ENCODE assay signal across 8 cellular contexts in the genomic region with DNA sequence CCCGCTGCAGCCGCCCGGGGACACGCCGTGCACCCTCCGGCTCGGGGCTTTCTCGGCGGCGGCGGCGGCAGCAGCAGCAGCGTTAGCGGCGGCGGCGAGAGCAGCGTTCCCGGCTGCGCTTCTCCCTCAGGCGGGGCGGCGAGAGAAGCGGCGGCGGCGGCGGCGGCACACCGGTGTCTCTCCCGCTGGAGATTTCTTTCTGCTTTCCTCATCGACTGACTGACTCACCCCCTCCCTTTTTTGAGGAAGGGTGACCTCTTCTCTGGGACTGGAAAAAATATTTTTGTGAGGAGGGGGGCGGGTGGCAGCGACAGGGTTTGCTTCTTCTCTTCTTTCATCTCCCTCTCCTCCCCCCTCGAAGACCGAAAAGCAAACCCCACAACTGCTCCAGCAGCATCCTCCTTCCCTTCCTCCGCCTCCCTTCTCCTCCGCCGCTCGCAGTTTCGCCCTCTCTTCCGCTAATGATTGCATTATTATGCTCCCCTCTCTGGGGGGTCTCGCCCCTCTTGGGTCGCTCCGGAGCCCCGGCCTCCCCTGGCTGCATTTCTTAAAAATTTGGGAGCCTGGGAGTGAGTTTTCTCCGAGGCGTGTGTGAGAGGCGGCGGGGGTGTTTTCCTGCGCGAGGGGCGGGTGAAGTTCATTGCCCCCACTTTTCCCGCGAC. TPM values are rescaled to one million over a fixed set of nuclear protein-coding genes. Genes with fewer than 3 reads are reported as not detected.
A peak's percentile ranks its signal among the peaks of the same experiment; 100 is the strongest.
DNase-seq lines count a peak whose midpoint lies in the region; ATAC-seq, FAIRE-seq and TF ChIP-seq lines count a peak whose summit lies in the region.

No MANE protein-coding gene starts in this region.

- 0 to 1% methylated on average over 29 to 55 of the region's 55 CpGs for WGBS in pancreas, 2 donors

- peaks cover 50% of the 10 kb centered on the region for H3K4me1 ChIP-seq in DND-41 (ENCODE audit: insufficient read depth, low read length)
- peaks cover 11% of the 10 kb centered on the region for H3K4me1 ChIP-seq in HUES48 (ENCODE audit: control insufficient read depth, insufficient read depth, low read length)
- H3K4me1 ChIP-seq in pancreas = peaks cover 0 to 3% (median 0%) of the 10 kb centered on the region in 3 donors

- H4K20me1 ChIP-seq in DND-41 (ENCODE audit: insufficient read depth, low read length) = peaks cover 36% of the 10 kb centered on the region

- H3K9ac ChIP-seq in DND-41 (ENCODE audit: low read depth, low read length) (peak overlapping the region; percentile 76), HUES48 (ENCODE audit: low read depth, low read length) (no peak overlapping the region)

- H3K27me3 ChIP-seq in DND-41 (ENCODE audit: insufficient read depth, low read length, poor library complexity) = no peaks in the 10 kb centered on the region
- peaks cover 80% of the 10 kb centered on the region for H3K27me3 ChIP-seq in HUES48 (ENCODE audit: control insufficient read depth, insufficient read depth, low read length)
- H3K27me3 ChIP-seq in pancreas = no peaks in the 10 kb centered on the region

- DNase-seq in DND-41 = peak; percentile 70
- DNase-seq in foreskin melanocyte = peak; percentile 35
- DNase-seq in pancreas = peak in 4 of 6 donors; percentile 17 to 61 (median 36)
- no peak for DNase-seq in NCI-H2081 treated with DMSO at 0.1 percent for 48 hours (lab: John Stamatoyannopoulos, UW)
- no peak for DNase-seq in HuH-7.5 (ENCODE audit: low spot score)

- TF ChIP-seq CTCF in DND-41 (IDR thresholded peaks at IDR 0.05; ENCODE audit: borderline replicate concordance, extremely low read depth, low read length, poor library complexity, severe bottlenecking) (no peak), WI38 (IDR thresholded peaks at IDR 0.05; ENCODE audit: low read depth, low read length) (no peak), pancreas (IDR thresholded peaks at IDR 0.05) (no peak)

- H3K79me2 ChIP-seq in DND-41 (ENCODE audit: insufficient read depth, low read length) = peaks cover 50% of the 10 kb centered on the region

- peak overlapping the region; percentile 81 for H2AFZ ChIP-seq in DND-41 (ENCODE audit: low read depth, low read length)

- no peak for FAIRE-seq in pancreas (lab: Jason Lieb, UNC)

- H3K36me3 ChIP-seq in DND-41 (ENCODE audit: insufficient read depth, low read length) (no peaks in the 10 kb centered on the region), HUES48 (ENCODE audit: control insufficient read depth, insufficient read depth, low read length) (no peaks in the 10 kb centered on the region), pancreas (no peaks in the 10 kb centered on the region)

- intact Hi-C loops in pancreas (cut with DNase I) = no loop called here

- H3K9me3 ChIP-seq in DND-41 (ENCODE audit: insufficient read depth, low read length, severe bottlenecking) = no peaks in the 10 kb centered on the region
- H3K9me3 ChIP-seq in HUES48 (ENCODE audit: control insufficient read depth, insufficient read depth, low read length) = no peaks in the 10 kb centered on the region
- no peaks in the 10 kb centered on the region for H3K9me3 ChIP-seq in pancreas

- peak overlapping the region; percentile 91 to 97 for H3K4me3 ChIP-seq in DND-41 (ENCODE audit: low read depth in 1 of 2, low read length in 2 of 2)
- H3K4me3 ChIP-seq in HUES48 (ENCODE audit: low read depth, low read length) = peak overlapping the region; percentile 85
- H3K4me3 ChIP-seq in WI38 (ENCODE audit: low read depth, low read length) = peak overlapping the region; percentile 62
- H3K4me3 ChIP-seq in pancreas = peak overlapping the region; percentile 49 to 67 (median 58)

- H3K27ac ChIP-seq in DND-41 (ENCODE audit: low read length) = peak overlapping the region; percentile 81
- H3K27ac ChIP-seq in HUES48 (ENCODE audit: low read depth, low read length) = peak overlapping the region; percentile 75
- H3K27ac ChIP-seq in pancreas = peak overlapping the region in 1 of 4 donors; percentile 28

- ATAC-seq in DND-41 (ENCODE audit: insufficient read depth, low read depth) = peak; percentile 45
- ATAC-seq in pancreas = peak in 2 of 4 donors; percentile 2 to 7
- ATAC-seq in HG02840 (IDR thresholded peaks at IDR 0.05; ENCODE audit: low FRiP score, unreplicated experiment) = no peak

- H3K4me2 ChIP-seq in DND-41 (ENCODE audit: insufficient read depth, low read length) = peak overlapping the region; percentile 95

RNA-seq across cellular contexts. Expression of gene AUTS2, which starts 0.3 kb away (rescaled TPM):
- total RNA-seq in pancreas = 10 to 100 TPM in 2 of 6 donors, 1 to 10 TPM in 4; 5.8 to 16.4 (median 9.0) TPM
- 10 to 100 TPM; 10.3 to 16.8 TPM for polyA plus RNA-seq in pancreas

Comparison
In these comparisons a context has a peak if more than half of its experiments do, and no peak if none do; other contexts are left out.
1. DNase-seq: peak in DND-41 (single experiment), foreskin melanocyte (single experiment) and pancreas (4 of 6); none in NCI-H2081 treated with DMSO at 0.1 percent for 48 hours (single experiment) and HuH-7.5 (single experiment).
2. Peak in every context shown above with its lines, with median percentiles within 50 percentile points of each other: H3K4me3 ChIP-seq.